Comparison of ENCODE assay signal across 23 cellular contexts in the genomic region with DNA sequence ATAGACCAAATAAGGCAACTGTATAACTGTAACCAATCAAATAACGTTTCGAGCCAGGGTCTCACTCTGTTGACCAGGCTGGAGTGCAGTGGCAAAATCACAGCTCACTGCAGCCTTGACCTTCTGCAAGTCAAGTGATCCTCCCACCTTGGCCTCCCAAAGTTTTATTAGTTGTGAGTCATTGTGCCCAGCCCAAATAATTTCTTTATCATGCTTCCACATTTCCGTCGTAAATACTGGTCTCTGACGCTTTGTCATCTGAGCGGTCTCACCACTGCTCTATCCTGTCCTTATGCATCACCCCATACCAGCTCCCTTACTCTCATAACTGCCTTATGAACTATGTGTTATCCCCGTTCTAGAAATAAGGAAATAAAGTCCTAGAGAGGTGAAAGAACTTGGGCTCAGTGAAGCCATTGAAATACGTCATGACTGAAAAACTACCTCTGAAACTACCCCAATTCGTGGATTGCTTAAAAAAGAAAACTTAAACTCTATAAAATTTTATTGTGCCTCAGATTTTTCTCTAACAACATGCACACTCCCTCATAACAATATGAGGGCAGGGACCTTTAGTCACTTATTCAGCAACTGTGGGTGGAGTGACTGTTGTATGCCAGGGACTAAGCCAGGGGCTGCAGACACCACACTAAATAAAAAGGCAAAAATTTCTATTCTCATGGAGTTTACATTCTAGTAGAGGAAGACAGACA. TPM values are rescaled to one million over a fixed set of nuclear protein-coding genes. Genes with fewer than 3 reads are reported as not detected.
A peak's percentile ranks its signal among the peaks of the same experiment; 100 is the strongest.
DNase-seq lines count a peak whose midpoint lies in the region; ATAC-seq and TF ChIP-seq lines count a peak whose summit lies in the region.
"Had no signal": no experiment of that assay in that cellular context is flagged by ENCODE, and none has a peak within 500 bp of the region (broad histone marks: within the 10 kb centered on the region; RNA-seq: fewer than 3 reads in every experiment).

No MANE protein-coding gene starts in this region.

- H3K36me3 ChIP-seq in adrenal gland (replicated peaks in 1 of 2): no peaks in the 10 kb centered on the region
- no peaks in the 10 kb centered on the region for H3K36me3 ChIP-seq in spleen
- H3K36me3 ChIP-seq in tibial nerve: no peaks in the 10 kb centered on the region
- H3K36me3 ChIP-seq: HAP-1 had no signal

- TF ChIP-seq CTCF in NB4 (IDR thresholded peaks at IDR 0.05; ENCODE audit: low read depth, low read length): no peak
- TF ChIP-seq CTCF in adrenal gland (IDR thresholded peaks at IDR 0.05): no peak
- no peak for TF ChIP-seq CTCF in spleen (IDR thresholded peaks at IDR 0.05 in 8 of 11, conservative IDR thresholded peaks at IDR 0.05 in 3 of 11)
- no peak for TF ChIP-seq CTCF in tibial nerve (IDR thresholded peaks at IDR 0.05)

- no peaks in the 10 kb centered on the region for H3K27me3 ChIP-seq in adrenal gland
- H3K27me3 ChIP-seq in spleen (replicated peaks in 1 of 7): peaks cover 0 to 17% (median 0%) of the 10 kb centered on the region in 7 donors
- no peaks in the 10 kb centered on the region for H3K27me3 ChIP-seq in tibial nerve

- TF ChIP-seq POLR2A in NB4 (IDR thresholded peaks at IDR 0.05; ENCODE audit: extremely low read depth, insufficient read length) (no peak), adrenal gland (IDR thresholded peaks at IDR 0.05) (no peak), spleen (IDR thresholded peaks at IDR 0.05) (no peak), tibial nerve (IDR thresholded peaks at IDR 0.05) (no peak)

- no peak for TF ChIP-seq EP300 in tibial nerve (IDR thresholded peaks at IDR 0.05)

- no peaks in the 10 kb centered on the region for H3K9me3 ChIP-seq in adrenal gland (replicated peaks in 1 of 3)
- no peaks in the 10 kb centered on the region for H3K9me3 ChIP-seq in spleen
- no peaks in the 10 kb centered on the region for H3K9me3 ChIP-seq in tibial nerve
- H3K9me3 ChIP-seq: HAP-1 had no signal

- no peak for ATAC-seq in GM21515 (IDR thresholded peaks at IDR 0.05; ENCODE audit: unreplicated experiment)
- ATAC-seq: activated CD8-positive, alpha-beta T cell treated with anti-CD3 and anti-CD28 coated beads for 36 hours had no signal

- no peaks in the 10 kb centered on the region for H3K4me1 ChIP-seq in adrenal gland (replicated peaks in 1 of 2)
- H3K4me1 ChIP-seq in spleen: no peaks in the 10 kb centered on the region
- H3K4me1 ChIP-seq in tibial nerve: no peaks in the 10 kb centered on the region
- H3K4me1 ChIP-seq: HAP-1 had no signal

- no peak overlapping the region for H3K27ac ChIP-seq in adrenal gland
- H3K27ac ChIP-seq in spleen: no peak overlapping the region
- H3K27ac ChIP-seq in tibial nerve: no peak overlapping the region

- DNase-seq in ELR (ENCODE audit: low read depth): peak; percentile 70
- peak; percentile 92 for DNase-seq in NB4 (ENCODE audit: low read depth)
- peak in 4 of 7 donors; percentile 18 to 52 (median 34) for DNase-seq in adrenal gland
- peak; percentile 2 for DNase-seq in spleen
- no peak for DNase-seq in NCI-H1930 (lab: John Stamatoyannopoulos, UW)
- DNase-seq in tibial nerve (ENCODE audit: low spot score in 2 of 2): no peak
- DNase-seq: activated B cell treated with CpG ODN at 0.5 μM for 24 hours; activated CD8-positive, alpha-beta T cell treated with anti-CD3 and anti-CD28 coated beads for 36 hours; activated naive CD4-positive, alpha-beta T cell treated with anti-CD3 and anti-CD28 coated beads, Interleukin-2, amount 10 ng/mL, durations not matched to agents 7 days and 5 days; activated T-cell treated with anti-CD3 and anti-CD28 coated beads, Interleukin-2, amount 50 U/mL, for 24 hours; COR-L47; endodermal cell; IMR-90; NCI-H1092; NCI-H2081 treated with DMSO at 0.1 percent for 48 hours; NCI-H510A treated with DMSO at 0.1 percent for 48 hours; Right ventricle myocardium superior; stimulated activated CD8-positive, alpha-beta memory T cell treated with anti-CD3 and anti-CD28 coated beads, Interleukin-4, amount 100 ng/mL, for 48 hours had no signal

- intact Hi-C loops in adrenal gland (cut with DNase I): no loop called here
- intact Hi-C loops in spleen (cut with DNase I; ENCODE audit: low total_unique reads): no loop called here

- no peak overlapping the region for H3K4me3 ChIP-seq in NB4 (ENCODE audit: low read depth, low read length)
- H3K4me3 ChIP-seq in adrenal gland: no peak overlapping the region
- H3K4me3 ChIP-seq in spleen: no peak overlapping the region
- H3K4me3 ChIP-seq in tibial nerve: no peak overlapping the region
- H3K4me3 ChIP-seq: HAP-1 had no signal

- 51 to 60% (median 58%) methylated on average over 9 of the region's 9 CpGs for WGBS in adrenal gland, 4 donors
- WGBS in spleen, 5 donors: 72 to 85% (median 75%) methylated on average over 9 of the region's 9 CpGs
- WGBS in tibial nerve, 2 donors: 81 to 86% methylated on average over 9 of the region's 9 CpGs

RNA-seq across cellular contexts. Expression of gene RTN4RL2, which starts 15.8 kb away (rescaled TPM):
- total RNA-seq in adrenal gland: 1 to 10 TPM in 3 of 8 donors, under 1 TPM in 4, not detected in 1; 0.24 to 2.1 (median 0.71) TPM
- 1 to 10 TPM in 1 of 3 donors, under 1 TPM in 1, not detected in 1; 0.56 to 1.0 TPM for polyA plus RNA-seq in adrenal gland
- 1 to 10 TPM in 1 of 7 donors, under 1 TPM in 6; 0.37 to 2.0 (median 0.49) TPM for total RNA-seq in spleen
- polyA plus RNA-seq in spleen: under 1 TPM; 0.15 to 0.73 (median 0.29) TPM
- total RNA-seq in tibial nerve: 1 to 10 TPM in 1 of 4 donors, under 1 TPM in 2, not detected in 1; 0.20 to 1.5 (median 0.42) TPM
- total RNA-seq: IMR-90 had no signal

RNA-seq across cellular contexts. Expression of gene SLC43A3, which starts 17.6 kb away (rescaled TPM):
- 10 to 100 TPM; 14.0 to 72.7 (median 36.8) TPM for total RNA-seq in adrenal gland
- polyA plus RNA-seq in adrenal gland: 10 to 100 TPM; 20.7 to 36.1 (median 23.2) TPM
- total RNA-seq in spleen: 10 to 100 TPM; 29.9 to 72.5 (median 41.7) TPM
- 10 to 100 TPM; 15.2 to 29.1 (median 20.9) TPM for polyA plus RNA-seq in spleen
- total RNA-seq in tibial nerve: 100 to 1,000 TPM in 2 of 4 donors, 10 to 100 TPM in 2; 42.2 to 110 (median 94.7) TPM

RNA-seq across cellular contexts. Expression of gene PRG2, which starts 54.1 kb away (rescaled TPM):
- total RNA-seq in adrenal gland (under 1 TPM in 1 of 8 donors, not detected in 7; 0.27 TPM), spleen (10 to 100 TPM in 1 of 7 donors, 1 to 10 TPM in 5, not detected in 1; 1.4 to 10.5 (median 4.5) TPM), tibial nerve (under 1 TPM in 1 of 4 donors, not detected in 3; 0.39 TPM)
- polyA plus RNA-seq in adrenal gland (under 1 TPM in 2 of 3 donors, not detected in 1; 0.24 to 0.97 TPM), spleen (1 to 10 TPM; 2.3 to 4.0 (median 2.5) TPM)
- total RNA-seq: astrocyte; chondrocyte; IMR-90; Right ventricle myocardium superior; T-helper 1 cell treated with Interleukin-12 subunit alpha and Interleukin-12 subunit beta and Interleukin-4 antibody, amounts not matched to agents 30 ng/mL and 1 ng/mL, for 36 hours had no signal
- polyA plus RNA-seq: IMR-90 had no signal

Comparison
In these comparisons a context has a peak if more than half of its experiments do, and no peak if none do; other contexts are left out.
1. DNase-seq: peak in ELR (single experiment), NB4 (single experiment), adrenal gland (4 of 7) and spleen (single experiment); none in NCI-H1930 (0 of 2) and tibial nerve (0 of 2).